27 cellular contexts compared by ENCODE assay signal in the genomic region with DNA sequence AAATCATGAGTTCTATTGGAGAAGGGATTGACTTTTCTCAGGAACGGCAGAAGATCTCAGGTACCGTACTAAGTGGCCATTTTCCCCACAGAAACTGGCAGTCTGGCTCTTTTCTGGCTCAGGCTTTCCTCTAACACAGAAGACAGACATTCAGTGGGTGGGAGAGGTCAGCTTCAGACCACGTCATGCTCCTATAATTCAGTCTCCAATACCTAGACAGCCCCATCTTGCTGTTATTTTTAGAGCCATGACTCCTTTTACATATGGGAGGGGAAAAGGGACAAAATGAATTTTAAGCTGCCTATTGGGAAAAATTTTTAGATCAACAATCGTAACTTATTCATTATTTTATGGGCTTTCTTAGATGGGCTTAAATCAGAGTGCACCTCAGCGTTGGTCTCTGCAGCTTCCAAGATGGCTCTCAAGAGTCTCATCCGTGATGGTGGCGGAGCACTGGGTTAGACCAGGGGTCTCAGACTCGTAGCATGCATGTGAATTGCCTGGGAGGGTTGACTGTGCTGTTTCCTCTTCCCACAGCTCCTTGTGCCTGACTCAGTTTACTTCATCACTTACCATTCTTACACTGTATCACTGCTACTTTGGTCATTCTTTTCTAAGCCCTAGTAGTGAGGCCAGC.
A peak's percentile ranks its signal among the peaks of the same experiment; 100 is the strongest.
DNase-seq lines count a peak whose midpoint lies in the region; ATAC-seq and TF ChIP-seq lines count a peak whose summit lies in the region.
"Had no signal": no experiment of that assay in that cellular context is flagged by ENCODE, and none has a peak within 500 bp of the region (broad histone marks: within the 10 kb centered on the region; RNA-seq: fewer than 3 reads in every experiment).

No MANE protein-coding gene starts in this region.

- intact Hi-C loops in heart left ventricle (cut with DNase I), result loop anchor here in 3 of 10 donors (5.0 kb wide), 2 partner anchors 37 to 42 kb away; no protein-coding TSS in a partner anchor
- intact Hi-C loops in left ventricle myocardium superior (cut with micrococcal nuclease), result no loop called here
- intact Hi-C loops in sigmoid colon (cut with DNase I), result no loop called here
- intact Hi-C loops in vagina (cut with DNase I), result no loop called here

- H3K4me1 ChIP-seq in heart left ventricle (peaks cover 0 to 93% (median 65%) of the 10 kb centered on the region in 12 donors), sigmoid colon (peaks cover 0 to 92% (median 78%) of the 10 kb centered on the region in 4 donors), vagina (peaks cover 41% of the 10 kb centered on the region)

- H3K36me3 ChIP-seq in heart left ventricle, result peaks cover 0 to 55% (median 39%) of the 10 kb centered on the region in 9 donors
- peaks cover 0 to 45% (median 17%) of the 10 kb centered on the region in 4 donors for H3K36me3 ChIP-seq in sigmoid colon
- H3K36me3 ChIP-seq in vagina, result peaks cover 0 to 16% of the 10 kb centered on the region in 2 donors
- H3K36me3 ChIP-seq: brain microvascular endothelial cell had no signal

- H3K9me3 Mint-ChIP-seq in activated naive CD8-positive, alpha-beta T cell treated with anti-CD3 and anti-CD28 coated beads for 36 hours, result no peaks in the 10 kb centered on the region
- H3K9me3 Mint-ChIP-seq: activated CD4-positive, alpha-beta memory T cell treated with anti-CD3 and anti-CD28 coated beads for 36 hours; activated T-cell treated with anti-CD3 and anti-CD28 coated beads, Interleukin-2, amount 50 U/mL, for 72 hours; CD4-positive, alpha-beta memory T cell had no signal

- H3K9me3 ChIP-seq in heart left ventricle, result no peaks in the 10 kb centered on the region
- H3K9me3 ChIP-seq in sigmoid colon, result no peaks in the 10 kb centered on the region
- no peaks in the 10 kb centered on the region for H3K9me3 ChIP-seq in vagina
- H3K9me3 ChIP-seq: adrenal gland, heart right ventricle had no signal

- no peaks in the 10 kb centered on the region for H3K27me3 ChIP-seq in heart left ventricle
- no peaks in the 10 kb centered on the region for H3K27me3 ChIP-seq in sigmoid colon
- no peaks in the 10 kb centered on the region for H3K27me3 ChIP-seq in vagina
- H3K27me3 ChIP-seq: adrenal gland, brain microvascular endothelial cell, heart right ventricle had no signal

- no peak for TF ChIP-seq EP300 in sigmoid colon (IDR thresholded peaks at IDR 0.05)

- H3K4me3 ChIP-seq in heart left ventricle, result no peak overlapping the region
- no peak overlapping the region for H3K4me3 ChIP-seq in fibroblast of mammary gland (ENCODE audit: control insufficient read depth, low read depth, low read length)
- no peak overlapping the region for H3K4me3 ChIP-seq in sigmoid colon
- H3K4me3 ChIP-seq in vagina, result no peak overlapping the region
- H3K4me3 ChIP-seq: adrenal gland, heart right ventricle, PC-9 had no signal

- ATAC-seq in heart left ventricle (no peak), left ventricle myocardium superior (no peak), GM21737 (IDR thresholded peaks at IDR 0.05; ENCODE audit: unreplicated experiment) (no peak)
- ATAC-seq: activated T-cell treated with anti-CD3 and anti-CD28 coated beads, Interleukin-2, amount 50 U/mL, for 72 hours; HCT116; heart right ventricle; HepG2; sciatic nerve had no signal

- TF ChIP-seq POLR2A in heart left ventricle (IDR thresholded peaks at IDR 0.05), result no peak
- TF ChIP-seq POLR2A in sigmoid colon (IDR thresholded peaks at IDR 0.05), result no peak
- TF ChIP-seq POLR2A in vagina (IDR thresholded peaks at IDR 0.05), result no peak

- DNase-seq in heart left ventricle (peak in 1 of 5 donors; percentile 4), left ventricle myocardium superior (no peak), fibroblast of mammary gland (ENCODE audit: low read depth) (peak; percentile 24), sigmoid colon (peak; percentile 55), vagina (ENCODE audit: extremely low spot score in 2 of 2) (no peak), KG1 (lab: John Stamatoyannopoulos, UW) (no peak)
- no peak for DNase-seq in activated naive CD8-positive, alpha-beta T cell treated with anti-CD3 and anti-CD28 coated beads for 36 hours
- DNase-seq: activated CD4-positive, alpha-beta memory T cell treated with anti-CD3 and anti-CD28 coated beads for 36 hours; activated CD4-positive, CD25-positive, alpha-beta regulatory T cell treated with anti-CD3 and anti-CD28 coated beads, Interleukin-2, amount 50 U/mL, for 72 hours; activated naive CD4-positive, alpha-beta T cell treated with Interleukin-2 at 50 U/mL for 16 hours; activated T-cell treated with anti-CD3 and anti-CD28 coated beads, Interleukin-2, amount 50 U/mL, for 72 hours; adrenal gland; brain microvascular endothelial cell; CD4-positive, alpha-beta memory T cell; effector CD4-positive, alpha-beta T cell; heart right ventricle; Kasumi-1; kidney; NCI-H1436; NCI-H2081 treated with DMSO at 0.1 percent for 48 hours; PC-9; SHP77; stimulated activated CD4-positive, alpha-beta T cell treated with anti-CD3 and anti-CD28 coated beads, Interleukin-4, amount 100 ng/mL, for 24 hours had no signal

- peaks cover 6% of the 10 kb centered on the region for H3K4me1 Mint-ChIP-seq in activated naive CD8-positive, alpha-beta T cell treated with anti-CD3 and anti-CD28 coated beads for 36 hours

- no peak overlapping the region for H3K27ac Mint-ChIP-seq in activated naive CD8-positive, alpha-beta T cell treated with anti-CD3 and anti-CD28 coated beads for 36 hours
- H3K27ac Mint-ChIP-seq: activated CD4-positive, alpha-beta memory T cell treated with anti-CD3 and anti-CD28 coated beads for 36 hours; activated T-cell treated with anti-CD3 and anti-CD28 coated beads, Interleukin-2, amount 50 U/mL, for 72 hours had no signal

- no peaks in the 10 kb centered on the region for H3K27me3 Mint-ChIP-seq in activated naive CD8-positive, alpha-beta T cell treated with anti-CD3 and anti-CD28 coated beads for 36 hours
- H3K27me3 Mint-ChIP-seq: activated CD4-positive, alpha-beta memory T cell treated with anti-CD3 and anti-CD28 coated beads for 36 hours; CD4-positive, alpha-beta memory T cell had no signal

- 91 to 97% (median 95%) methylated on average over 8 of the region's 8 CpGs for WGBS in heart left ventricle, 4 donors
- WGBS in sigmoid colon, 2 donors, result 97 to 98% methylated on average over 8 of the region's 8 CpGs

- no peaks in the 10 kb centered on the region for H3K36me3 Mint-ChIP-seq in activated naive CD8-positive, alpha-beta T cell treated with anti-CD3 and anti-CD28 coated beads for 36 hours

- TF ChIP-seq CTCF in heart left ventricle (IDR thresholded peaks at IDR 0.05) (no peak), fibroblast of mammary gland (conservative IDR thresholded peaks at IDR 0.05; ENCODE audit: control insufficient read depth, insufficient read depth, low read depth, low read length) (no peak), sigmoid colon (IDR thresholded peaks at IDR 0.05) (no peak), vagina (IDR thresholded peaks at IDR 0.05) (no peak)

- H3K4me3 Mint-ChIP-seq in activated naive CD8-positive, alpha-beta T cell treated with anti-CD3 and anti-CD28 coated beads for 36 hours, result no peak overlapping the region
- H3K4me3 Mint-ChIP-seq: activated CD4-positive, alpha-beta memory T cell treated with anti-CD3 and anti-CD28 coated beads for 36 hours; activated T-cell treated with anti-CD3 and anti-CD28 coated beads, Interleukin-2, amount 50 U/mL, for 72 hours; CD4-positive, alpha-beta memory T cell had no signal

- H3K27ac ChIP-seq in heart left ventricle, result peak overlapping the region in 7 of 12 donors; percentile 4 to 83 (median 67)
- peak overlapping the region; percentile 84 to 92 (median 88) for H3K27ac ChIP-seq in sigmoid colon
- peak overlapping the region; percentile 80 for H3K27ac ChIP-seq in vagina
- H3K27ac ChIP-seq: brain microvascular endothelial cell, PC-9 had no signal

Comparison
In these comparisons a context has a peak if more than half of its experiments do, and no peak if none do; other contexts are left out.
1. DNase-seq: peak in fibroblast of mammary gland (single experiment) and sigmoid colon (single experiment); none in left ventricle myocardium superior (single experiment), vagina (0 of 2), KG1 (single experiment) and activated naive CD8-positive, alpha-beta T cell treated with anti-CD3 and anti-CD28 coated beads for 36 hours (single experiment).
2. Peak in every context shown above with its lines, with median percentiles within 50 percentile points of each other: H3K27ac ChIP-seq.